ENCODE assay signal across 8 cellular contexts in the genomic region with DNA sequence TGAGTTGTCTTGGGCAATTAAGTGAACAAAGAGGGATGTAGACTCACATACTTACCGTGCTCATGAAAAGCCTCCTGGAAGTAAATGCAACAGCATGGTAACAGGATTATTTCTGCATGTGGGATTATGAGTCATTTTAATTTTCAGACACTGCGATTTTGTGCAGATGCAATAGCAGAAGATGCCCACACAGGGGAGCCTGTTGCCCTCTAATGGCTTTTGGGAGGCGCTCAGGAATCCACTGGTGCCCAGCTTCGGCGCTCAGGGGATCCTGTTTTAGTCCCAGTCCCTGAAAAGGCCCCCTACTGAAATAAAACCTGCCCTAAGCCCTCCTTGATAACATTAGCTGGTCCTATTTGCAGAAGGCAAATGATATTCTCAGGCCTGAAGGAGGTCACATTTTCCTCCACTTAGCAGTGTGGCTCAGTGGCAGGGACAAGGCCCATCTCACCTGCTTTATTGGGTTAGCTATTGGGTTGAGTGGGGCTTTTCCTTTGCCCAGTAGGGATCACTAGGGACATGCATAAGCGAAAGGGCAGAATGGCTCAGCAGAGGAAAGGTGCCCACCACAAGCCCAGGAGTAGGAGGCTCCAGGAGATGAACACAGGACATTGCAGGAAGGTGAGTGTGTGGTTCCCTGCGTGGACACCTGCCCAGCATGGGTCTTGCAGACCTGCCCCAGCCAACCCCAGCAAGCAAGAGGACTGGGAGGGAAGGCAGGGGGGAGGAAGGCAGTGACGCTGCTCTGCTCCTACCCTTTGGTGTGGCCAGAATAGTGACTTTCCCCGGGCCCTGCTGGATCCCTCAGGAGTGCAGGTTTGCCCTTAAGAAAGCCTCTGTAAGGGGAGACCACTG. TPM values are rescaled to one million over a fixed set of nuclear protein-coding genes. Genes with fewer than 3 reads are reported as not detected.
DNase-seq lines count a peak whose midpoint lies in the region; ATAC-seq and TF ChIP-seq lines count a peak whose summit lies in the region.

No MANE protein-coding gene starts in this region.

- TF ChIP-seq CTCF in Calu3 (IDR thresholded peaks at IDR 0.05; ENCODE audit: unreplicated experiment) = peak; percentile 91

- CTCF ChIA-PET in Calu3 (lab: Charles Lee) = interaction anchor here (1.5 kb wide), 1 partner anchor 67 kb away, joined by 4 read pairs; no protein-coding TSS in a partner anchor
- CTCF ChIA-PET in activated CD4-positive, alpha-beta memory T cell treated with anti-CD3 and anti-CD28 coated beads, Interleukin-2, amount 10 ng/mL, durations not matched to agents 7 days and 5 days (lab: Charles Lee) = interaction anchor here (0.7 to 1.0 kb wide), 2 partner anchors 309 to 326 kb away, joined by 3 read pairs; no protein-coding TSS in a partner anchor

- POLR2A ChIA-PET in activated CD4-positive, alpha-beta memory T cell treated with anti-CD3 and anti-CD28 coated beads, Interleukin-2, amount 10 ng/mL, durations not matched to agents 7 days and 5 days (lab: Charles Lee) = no interaction called here

- H3K27me3 Mint-ChIP-seq in Calu3 (ENCODE audit: unreplicated experiment) = peaks cover 43% of the 10 kb centered on the region
- H3K27me3 Mint-ChIP-seq in activated CD4-positive, alpha-beta memory T cell treated with anti-CD3 and anti-CD28 coated beads, Interleukin-2, amount 10 ng/mL, durations not matched to agents 7 days and 5 days = peaks cover 10% of the 10 kb centered on the region

- no peak overlapping the region for H3K27ac Mint-ChIP-seq in Calu3 (ENCODE audit: unreplicated experiment)
- no peak overlapping the region for H3K27ac Mint-ChIP-seq in activated CD4-positive, alpha-beta memory T cell treated with anti-CD3 and anti-CD28 coated beads, Interleukin-2, amount 10 ng/mL, durations not matched to agents 7 days and 5 days

- H3K4me3 Mint-ChIP-seq in Calu3 (ENCODE audit: low read depth, unreplicated experiment) = no peak overlapping the region
- H3K4me3 Mint-ChIP-seq in activated CD4-positive, alpha-beta memory T cell treated with anti-CD3 and anti-CD28 coated beads, Interleukin-2, amount 10 ng/mL, durations not matched to agents 7 days and 5 days = no peak overlapping the region

- intact Hi-C loops in Calu3 (cut with micrococcal nuclease; ENCODE audit: unreplicated experiment) = loop anchor here (1.0 kb wide), 4 partner anchors 265 to 526 kb away; no protein-coding TSS in a partner anchor

- ATAC-seq in GM18870 (IDR thresholded peaks at IDR 0.05; ENCODE audit: unreplicated experiment) = peak; percentile 83
- ATAC-seq in HG03060 (IDR thresholded peaks at IDR 0.05; ENCODE audit: low read depth, unreplicated experiment) = peak; percentile 63

- H3K4me1 Mint-ChIP-seq in Calu3 (ENCODE audit: low read depth, unreplicated experiment) = no peaks in the 10 kb centered on the region
- no peaks in the 10 kb centered on the region for H3K4me1 Mint-ChIP-seq in activated CD4-positive, alpha-beta memory T cell treated with anti-CD3 and anti-CD28 coated beads, Interleukin-2, amount 10 ng/mL, durations not matched to agents 7 days and 5 days

- H3K9me3 Mint-ChIP-seq in Calu3 (ENCODE audit: low read depth, unreplicated experiment) = no peaks in the 10 kb centered on the region
- H3K9me3 Mint-ChIP-seq in activated CD4-positive, alpha-beta memory T cell treated with anti-CD3 and anti-CD28 coated beads, Interleukin-2, amount 10 ng/mL, durations not matched to agents 7 days and 5 days = no peaks in the 10 kb centered on the region

- DNase-seq in Calu3 (peak; percentile 67), NCI-H2171 treated with DMSO at 0.1 percent for 48 hours (lab: John Stamatoyannopoulos, UW) (peak; percentile 78), globus pallidus (ENCODE audit: low spot score) (peak; percentile 33), putamen (ENCODE audit: low spot score) (peak; percentile 18), NCI-H1048 (lab: John Stamatoyannopoulos, UW) (no peak)
- DNase-seq in activated CD4-positive, alpha-beta memory T cell treated with anti-CD3 and anti-CD28 coated beads, Interleukin-2, amount 10 ng/mL, durations not matched to agents 7 days and 5 days = peak; percentile 24

- no TSS peak for BruUV-seq in Calu3 (replicated peaks; lab: Mats Ljungman, UMichigan)

- no peaks in the 10 kb centered on the region for H3K36me3 Mint-ChIP-seq in Calu3 (ENCODE audit: insufficient read depth, unreplicated experiment)
- no peaks in the 10 kb centered on the region for H3K36me3 Mint-ChIP-seq in activated CD4-positive, alpha-beta memory T cell treated with anti-CD3 and anti-CD28 coated beads, Interleukin-2, amount 10 ng/mL, durations not matched to agents 7 days and 5 days (ENCODE audit: low read depth)

RNA-seq across cellular contexts. Expression of a gene that starts 26.5 kb away (rescaled TPM):
- 3.5 and 5.0 TPM in 2 replicates for total RNA-seq in Calu3 (2022)
- total RNA-seq in activated CD4-positive, alpha-beta memory T cell treated with anti-CD3 and anti-CD28 coated beads, Interleukin-2, amount 10 ng/mL, durations not matched to agents 7 days and 5 days = not detected

RNA-seq across cellular contexts. Expression of a gene that starts 35.7 kb away (rescaled TPM):
- total RNA-seq in Calu3 (2022) = not detected in 2 replicates
- not detected for total RNA-seq in activated CD4-positive, alpha-beta memory T cell treated with anti-CD3 and anti-CD28 coated beads, Interleukin-2, amount 10 ng/mL, durations not matched to agents 7 days and 5 days
